10 cellular contexts compared by ENCODE assay signal in genomic region chr11:47987781-47988180, GRCh38. TPM values are rescaled to one million over a fixed set of nuclear protein-coding genes. Genes with fewer than 3 reads are reported as not detected.
DNase-seq lines count a peak whose midpoint lies in the region; ATAC-seq and TF ChIP-seq lines count a peak whose summit lies in the region.
"Had no signal": no experiment of that assay in that cellular context is flagged by ENCODE, and none has a peak within 500 bp of the region (broad histone marks: within the 10 kb centered on the region; RNA-seq: fewer than 3 reads in every experiment).

No MANE protein-coding gene starts in this region.

- peak; percentile 92 to 94 for DNase-seq in NCI-H526 (lab: John Stamatoyannopoulos, UW)
- DNase-seq in esophagus muscularis mucosa (ENCODE audit: extremely low spot score), result no peak
- peak; percentile 68 for DNase-seq in sigmoid colon
- DNase-seq in activated effector memory CD4-positive, alpha-beta T cell treated with anti-CD3 and anti-CD28 coated beads, Interleukin-2, amount 50 U/mL, for 16 hours, result no peak
- DNase-seq: NCI-H446, psoas muscle had no signal

- peak; percentile 26 for ATAC-seq in GM18909 (IDR thresholded peaks at IDR 0.05; ENCODE audit: poor library complexity, unreplicated experiment)
- ATAC-seq in HG02973 (IDR thresholded peaks at IDR 0.05; ENCODE audit: unreplicated experiment), result no peak
- no peak for ATAC-seq in GM19035 (IDR thresholded peaks at IDR 0.05; ENCODE audit: unreplicated experiment)
- no peak for ATAC-seq in GM19351 (IDR thresholded peaks at IDR 0.05; ENCODE audit: unreplicated experiment)
- ATAC-seq: psoas muscle had no signal

- TF ChIP-seq EP300 in esophagus muscularis mucosa (IDR thresholded peaks at IDR 0.05) (no peak), sigmoid colon (IDR thresholded peaks at IDR 0.05) (no peak)

- H3K36me3 ChIP-seq in esophagus muscularis mucosa (no peaks in the 10 kb centered on the region), sigmoid colon (no peaks in the 10 kb centered on the region)

- 60% methylated on average over 6 of the region's 6 CpGs for WGBS in esophagus muscularis mucosa
- 10 to 36% methylated on average over 6 of the region's 6 CpGs for WGBS in sigmoid colon, 2 donors

- H3K27ac ChIP-seq in esophagus muscularis mucosa (replicated peaks in 1 of 4) (peak overlapping the region in 3 of 4 donors; percentile 18 to 63 (median 24)), sigmoid colon (peak overlapping the region; percentile 28 to 55 (median 36))
- H3K27ac ChIP-seq: psoas muscle had no signal

- TF ChIP-seq CTCF in esophagus muscularis mucosa (IDR thresholded peaks at IDR 0.05) (no peak), sigmoid colon (IDR thresholded peaks at IDR 0.05) (no peak)

- H3K27me3 ChIP-seq in esophagus muscularis mucosa (no peaks in the 10 kb centered on the region), sigmoid colon (no peaks in the 10 kb centered on the region)

- peaks cover 0 to 17% (median 11%) of the 10 kb centered on the region in 4 donors for H3K4me1 ChIP-seq in esophagus muscularis mucosa
- H3K4me1 ChIP-seq in sigmoid colon, result peaks cover 0 to 12% (median 10%) of the 10 kb centered on the region in 4 donors

- H3K4me3 ChIP-seq in esophagus muscularis mucosa (no peak overlapping the region), sigmoid colon (no peak overlapping the region)
- H3K4me3 ChIP-seq: psoas muscle had no signal

- H3K9me3 ChIP-seq in esophagus muscularis mucosa (no peaks in the 10 kb centered on the region), sigmoid colon (no peaks in the 10 kb centered on the region)
- H3K9me3 ChIP-seq: psoas muscle had no signal

- intact Hi-C loops in esophagus muscularis mucosa (cut with DNase I), result no loop called here
- intact Hi-C loops in sigmoid colon (cut with DNase I), result loop anchor here (10.0 kb wide), 1 partner anchor 77 kb away; no protein-coding TSS in a partner anchor

- TF ChIP-seq POLR2A in esophagus muscularis mucosa (IDR thresholded peaks at IDR 0.05; ENCODE audit: low read depth), result no peak
- no peak for TF ChIP-seq POLR2A in sigmoid colon (IDR thresholded peaks at IDR 0.05)

RNA-seq across cellular contexts. Expression of gene PTPRJ, which starts 7.4 kb away (rescaled TPM):
- total RNA-seq in esophagus muscularis mucosa, result 10 to 100 TPM in 2 of 4 donors, 1 to 10 TPM in 2; 8.3 to 14.1 (median 10.5) TPM
- total RNA-seq in sigmoid colon, result 10 to 100 TPM in 3 of 4 donors, 1 to 10 TPM in 1; 7.9 to 12.2 (median 10.3) TPM
- 10 to 100 TPM in 1 of 3 donors, 1 to 10 TPM in 2; 2.4 to 23.3 (median 5.3) TPM for polyA plus RNA-seq in sigmoid colon

Comparison
In these comparisons a context has a peak if more than half of its experiments do, and no peak if none do; other contexts are left out.
1. DNase-seq: peak in NCI-H526 (2 of 2) and sigmoid colon (single experiment); none in esophagus muscularis mucosa (single experiment) and activated effector memory CD4-positive, alpha-beta T cell treated with anti-CD3 and anti-CD28 coated beads, Interleukin-2, amount 50 U/mL, for 16 hours (single experiment).